In genomic region chr9:136587944-136588662, GRCh38 we compare ENCODE assay signal across 1 cellular context.
A peak's percentile ranks its signal among the peaks of the same experiment; 100 is the strongest.
TF ChIP-seq lines count a peak whose summit lies in the region.

No MANE protein-coding gene starts in this region.

TF ChIP-seq in K562, 482 proteins besides CTCF, POLR2A, EP300 and RAD21 (continued from another document and continues in another):
- TF ChIP-seq PBX2 (CRISPR knock-in tag; IDR thresholded peaks at IDR 0.05; ENCODE audit: low read depth) (no peak), PBX2 (tag; conservative IDR thresholded peaks at IDR 0.05; ENCODE audit: low read depth) (no peak), ZNF77 (CRISPR knock-in tag; IDR thresholded peaks at IDR 0.05) (no peak), SOX6 (IDR thresholded peaks at IDR 0.05) (peak; percentile 45; the same call in 1 of the 2 replicates), CHD7 (IDR thresholded peaks at IDR 0.05; ENCODE audit: low read depth, low read length) (no peak), GTF2E2 (tag; IDR thresholded peaks at IDR 0.05) (no peak; the same call in 1 of the 2 replicates), ILK (tag; IDR thresholded peaks at IDR 0.05; ENCODE audit: borderline replicate concordance, low read depth) (no peak), FOXK2 (conservative IDR thresholded peaks at IDR 0.05 in 1 of 2, IDR thresholded peaks at IDR 0.05 in 1 of 2; ENCODE audit: low read depth in 2 of 2) (peak; percentile 87 to 88), ZNF124 (CRISPR knock-in tag; IDR thresholded peaks at IDR 0.05) (no peak), ZNF133 (CRISPR knock-in tag; IDR thresholded peaks at IDR 0.05) (no peak), SNRNP70 (optimal IDR thresholded peaks at IDR 0.05; ENCODE audit: low read depth, low read length) (no peak), SRSF1 (IDR thresholded peaks at IDR 0.05; ENCODE audit: low read depth, low read length) (no peak), ZNF311 (CRISPR knock-in tag; IDR thresholded peaks at IDR 0.05) (no peak), NR0B1 (IDR thresholded peaks at IDR 0.05; ENCODE audit: partially characterized antibody) (no peak), NR4A1 (CRISPR knock-in tag; IDR thresholded peaks at IDR 0.05) (no peak), NR4A1 (tag; IDR thresholded peaks at IDR 0.05) (no peak), TAF9B (IDR thresholded peaks at IDR 0.05; ENCODE audit: partially characterized antibody) (no peak), TCF7 (IDR thresholded peaks at IDR 0.05; ENCODE audit: borderline replicate concordance) (no peak), KLF13 (tag; IDR thresholded peaks at IDR 0.05; ENCODE audit: borderline replicate concordance, low read depth) (no peak), RFX1 (IDR thresholded peaks at IDR 0.05) (no peak), EHMT2 (IDR thresholded peaks at IDR 0.05) (no peak), MEF2D (tag; conservative IDR thresholded peaks at IDR 0.05; ENCODE audit: low read depth) (no peak), ZNF609 (CRISPR knock-in tag; IDR thresholded peaks at IDR 0.05; ENCODE audit: borderline replicate concordance) (no peak), ZNF175 (CRISPR knock-in tag; IDR thresholded peaks at IDR 0.05; ENCODE audit: low read depth) (peak; percentile 40; the same call in 1 of the 2 replicates), TFAM (CRISPR knock-in tag; conservative IDR thresholded peaks at IDR 0.05) (no peak), YBX1 (IDR thresholded peaks at IDR 0.05) (no peak), ZBTB1 (CRISPR knock-in tag; IDR thresholded peaks at IDR 0.05; ENCODE audit: borderline replicate concordance, low read depth) (no peak), NBN (IDR thresholded peaks at IDR 0.05; ENCODE audit: low read depth) (no peak), HIVEP1 (CRISPR knock-in tag; IDR thresholded peaks at IDR 0.05) (no peak), ERF (CRISPR knock-in tag; IDR thresholded peaks at IDR 0.05) (0 out of 2 replicates have a peak, but pooled peaks have one; percentile 41), GTF2F1 (IDR thresholded peaks at IDR 0.05; ENCODE audit: low read depth, low read length) (no peak), BMI1 (IDR thresholded peaks at IDR 0.05; ENCODE audit: low read length) (no peak), POU5F1 (IDR thresholded peaks at IDR 0.05; ENCODE audit: borderline replicate concordance, low read depth, low read length, partially characterized antibody) (no peak), ARID1B (IDR thresholded peaks at IDR 0.05) (peak; percentile 32; the same call in 1 of the 2 replicates), RBM22 (IDR thresholded peaks at IDR 0.05; ENCODE audit: low read depth, low read length, poor library complexity, severe bottlenecking) (no peak), ZKSCAN3 (CRISPR knock-in tag; IDR thresholded peaks at IDR 0.05) (no peak), MAX (CRISPR knock-in tag; IDR thresholded peaks at IDR 0.05) (no peak), ZNF217 (CRISPR knock-in tag; IDR thresholded peaks at IDR 0.05) (no peak), ZNF174 (CRISPR knock-in tag; IDR thresholded peaks at IDR 0.05) (no peak), STAT5B (CRISPR knock-in tag; IDR thresholded peaks at IDR 0.05) (no peak), ARID3B (CRISPR knock-in tag; IDR thresholded peaks at IDR 0.05; ENCODE audit: borderline replicate concordance) (no peak)
